ENCODE assay signal across 18 cellular contexts in genomic region chr2:239967244-239968036, GRCh38.
"Had no signal": no experiment of that assay in that cellular context is flagged by ENCODE, and none has a peak within 500 bp of the region (broad histone marks: within the 10 kb centered on the region; RNA-seq: fewer than 3 reads in every experiment).

No MANE protein-coding gene starts in this region.

- DNase-seq: activated CD4-positive, alpha-beta T cell treated with anti-CD3 and anti-CD28 coated beads for 1 hour; activated CD4-positive, alpha-beta T cell treated with anti-CD3 and anti-CD28 coated beads, Interleukin-2, amount 50 U/mL, for 1 hour; activated naive CD4-positive, alpha-beta T cell treated with anti-CD3 and anti-CD28 coated beads for 36 hours; activated naive CD8-positive, alpha-beta T cell treated with anti-CD3 and anti-CD28 coated beads, Interleukin-2, amount 10 ng/mL, durations not matched to agents 7 days and 5 days; activated T-cell treated with anti-CD3 and anti-CD28 coated beads, Interleukin-2, amount 50 U/mL, for 24 hours; anterior cingulate cortex; caudate nucleus; effector CD8-positive, alpha-beta T cell; glutamatergic neuron; immature natural killer cell; midbrain; natural killer cell; stimulated activated CD4-positive, alpha-beta T cell treated with anti-CD3 and anti-CD28 coated beads, Interleukin-4, amount 100 ng/mL, for 24 hours; stimulated activated naive CD4-positive, alpha-beta T cell treated with Interleukin-2 at 50 U/mL for 16 hours had no signal

- H3K27ac ChIP-seq: body of pancreas, hepatocyte, tibial artery had no signal

- H3K4me1 ChIP-seq: body of pancreas had no signal

- H3K27me3 ChIP-seq: body of pancreas, hepatocyte, tibial artery had no signal

- H3K4me3 ChIP-seq: body of pancreas, hepatocyte, left ventricle myocardium inferior, tibial artery had no signal

- ATAC-seq: natural killer cell had no signal
